In the genomic region with DNA sequence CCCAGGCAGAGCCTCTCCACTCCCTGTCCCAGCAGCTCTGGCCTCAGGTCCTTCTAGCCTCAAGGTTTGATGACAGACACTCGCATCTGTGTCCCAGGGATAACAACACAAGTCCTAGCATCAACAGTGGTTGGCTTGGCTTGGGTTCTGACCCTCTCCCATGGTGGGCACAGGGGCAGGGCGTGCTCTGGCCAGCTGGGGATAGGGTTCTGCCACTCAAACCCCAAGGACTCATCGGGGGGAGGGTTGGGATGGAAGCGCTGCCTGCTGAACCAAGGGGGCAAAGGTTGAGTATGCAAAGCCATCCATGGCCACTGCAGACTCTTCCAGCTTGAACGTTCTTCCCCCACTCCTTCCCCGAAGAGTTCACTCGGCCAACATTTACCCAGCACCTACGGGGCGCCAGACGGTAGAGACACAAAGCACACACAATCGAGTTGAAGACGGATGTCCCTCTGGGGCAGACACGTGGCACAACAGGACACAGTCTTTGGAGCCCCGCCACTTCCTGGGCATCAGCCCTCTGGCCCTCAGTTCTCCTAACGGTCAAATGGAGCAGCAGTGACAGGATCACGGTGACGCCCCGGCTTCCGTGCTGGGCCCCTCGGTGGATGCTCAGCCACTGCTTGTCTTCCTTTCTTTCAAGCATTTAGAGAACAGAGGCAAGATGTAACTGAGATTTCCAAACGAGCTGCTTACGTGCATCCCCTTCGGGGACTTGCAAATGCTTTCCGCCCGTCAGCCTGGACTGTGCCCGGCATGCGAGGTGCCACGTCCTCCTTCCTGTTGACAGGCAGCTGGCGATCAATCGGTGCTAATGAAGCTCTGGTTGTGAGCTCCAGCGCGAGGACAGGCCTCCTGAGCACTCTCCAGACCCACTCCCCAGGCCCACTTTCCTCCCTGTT, we compare ENCODE assay signal across 26 cellular contexts. TPM values are rescaled to one million over a fixed set of nuclear protein-coding genes. Genes with fewer than 3 reads are reported as not detected.
"Had no signal": no experiment of that assay in that cellular context is flagged by ENCODE, and none has a peak within 500 bp of the region (broad histone marks: within the 10 kb centered on the region; RNA-seq: fewer than 3 reads in every experiment).

No MANE protein-coding gene starts in this region.

- H3K4me3 Mint-ChIP-seq: activated CD8-positive, alpha-beta T cell treated with anti-CD3 and anti-CD28 coated beads, Interleukin-2, amount 10 ng/mL, durations not matched to agents 7 days and 5 days; activated naive CD4-positive, alpha-beta T cell treated with anti-CD3 and anti-CD28 coated beads, Interleukin-2, amount 50 U/mL, for 24 hours; stimulated activated naive B cell treated with anti-CD40 and anti-IgM and Interleukin-4, amounts not matched to agents 10 μg/mL and 1 μg/mL and 100 μg/mL, for 72 hours had no signal

- H3K27ac Mint-ChIP-seq: activated CD8-positive, alpha-beta T cell treated with anti-CD3 and anti-CD28 coated beads, Interleukin-2, amount 10 ng/mL, durations not matched to agents 7 days and 5 days; activated naive CD4-positive, alpha-beta T cell treated with anti-CD3 and anti-CD28 coated beads, Interleukin-2, amount 50 U/mL, for 24 hours; stimulated activated naive B cell treated with anti-CD40 and anti-IgM and Interleukin-4, amounts not matched to agents 10 μg/mL and 1 μg/mL and 100 μg/mL, for 72 hours had no signal

- H3K36me3 ChIP-seq: ascending aorta, esophagus muscularis mucosa, left lung, right lobe of liver, thoracic aorta, upper lobe of left lung had no signal

- H3K27ac ChIP-seq: ascending aorta, coronary artery, esophagus muscularis mucosa, left lung, psoas muscle, right lobe of liver, thoracic aorta, upper lobe of left lung had no signal

- H3K9me3 ChIP-seq: ascending aorta, psoas muscle, right lobe of liver, thoracic aorta had no signal

- ATAC-seq: activated CD8-positive, alpha-beta T cell treated with anti-CD3 and anti-CD28 coated beads, Interleukin-2, amount 10 ng/mL, durations not matched to agents 7 days and 5 days; left lung; psoas muscle; right lobe of liver; stimulated activated naive B cell treated with anti-CD40 and anti-IgM and Interleukin-4, amounts not matched to agents 10 μg/mL and 1 μg/mL and 100 μg/mL, for 72 hours had no signal

- DNase-seq: activated CD4-positive, alpha-beta T cell treated with anti-CD3 and anti-CD28 coated beads for 48 hours; activated CD4-positive, CD25-positive, alpha-beta regulatory T cell; activated CD8-positive, alpha-beta memory T cell treated with anti-CD3 and anti-CD28 coated beads, Interleukin-2, amount 50 U/mL, for 48 hours; activated CD8-positive, alpha-beta T cell treated with anti-CD3 and anti-CD28 coated beads, Interleukin-2, amount 10 ng/mL, durations not matched to agents 7 days and 5 days; activated gamma-delta T cell; activated T-cell treated with anti-CD3 and anti-CD28 coated beads, Interleukin-2, amount 50 U/mL, for 48 hours; effector CD8-positive, alpha-beta T cell; hippocampal formation; left lung; mammary epithelial cell; stimulated activated naive B cell treated with anti-CD40 and anti-IgM and Interleukin-4, amounts not matched to agents 10 μg/mL and 1 μg/mL and 100 μg/mL, for 72 hours; T-helper 1 cell; T-helper 9 cell had no signal

- H3K4me1 Mint-ChIP-seq: activated naive CD4-positive, alpha-beta T cell treated with anti-CD3 and anti-CD28 coated beads, Interleukin-2, amount 50 U/mL, for 24 hours; stimulated activated naive B cell treated with anti-CD40 and anti-IgM and Interleukin-4, amounts not matched to agents 10 μg/mL and 1 μg/mL and 100 μg/mL, for 72 hours had no signal

- H3K27me3 ChIP-seq: ascending aorta, right lobe of liver, upper lobe of left lung had no signal

- H3K4me3 ChIP-seq: ascending aorta, coronary artery, esophagus muscularis mucosa, left lung, psoas muscle, right lobe of liver, thoracic aorta, upper lobe of left lung had no signal

- H3K36me3 Mint-ChIP-seq: activated naive CD4-positive, alpha-beta T cell treated with anti-CD3 and anti-CD28 coated beads, Interleukin-2, amount 50 U/mL, for 24 hours; stimulated activated naive B cell treated with anti-CD40 and anti-IgM and Interleukin-4, amounts not matched to agents 10 μg/mL and 1 μg/mL and 100 μg/mL, for 72 hours had no signal

- H3K4me1 ChIP-seq: ascending aorta, esophagus muscularis mucosa, left lung, psoas muscle, right lobe of liver had no signal

- H3K9me3 Mint-ChIP-seq: activated naive CD4-positive, alpha-beta T cell treated with anti-CD3 and anti-CD28 coated beads, Interleukin-2, amount 50 U/mL, for 24 hours had no signal

RNA-seq across cellular contexts. Expression of a gene that starts 42.6 kb away (rescaled TPM):
- total RNA-seq: activated CD8-positive, alpha-beta T cell treated with anti-CD3 and anti-CD28 coated beads, Interleukin-2, amount 10 ng/mL, durations not matched to agents 7 days and 5 days; endothelial cell of umbilical vein; mammary epithelial cell; mononuclear cell; thoracic aorta had no signal
- polyA plus RNA-seq: endothelial cell of umbilical vein, keratinocyte, mammary epithelial cell had no signal

RNA-seq across cellular contexts. Expression of a gene that starts 56.6 kb away (rescaled TPM):
- total RNA-seq: activated CD8-positive, alpha-beta T cell treated with anti-CD3 and anti-CD28 coated beads, Interleukin-2, amount 10 ng/mL, durations not matched to agents 7 days and 5 days; osteocyte had no signal
- polyA plus RNA-seq: neural cell had no signal
